In genomic region chr10:130466271-130466997, GRCh38 we compare ENCODE assay signal across 22 cellular contexts.
"Had no signal": no experiment of that assay in that cellular context is flagged by ENCODE, and none has a peak within 500 bp of the region (broad histone marks: within the 10 kb centered on the region; RNA-seq: fewer than 3 reads in every experiment).

No MANE protein-coding gene starts in this region.

- H3K4me3 ChIP-seq: colonic mucosa, left lung, lower lobe of right lung, neural progenitor cell, prostate gland, spleen, tibial artery, upper lobe of right lung had no signal

- H3K9ac ChIP-seq: neural progenitor cell, parathyroid adenoma had no signal

- DNase-seq: colonic mucosa; effector CD8-positive, alpha-beta T cell; islet precursor cell; left lung; lower lobe of right lung; midbrain; occipital lobe; retina; spleen; stimulated activated CD4-positive, alpha-beta T cell treated with anti-CD3 and anti-CD28 coated beads, Interleukin-15, amount 100 ng/mL, for 24 hours; stimulated activated CD4-positive, alpha-beta T cell treated with anti-CD3 and anti-CD28 coated beads, Interleukin-1b, Interleukin-23, amount 100 ng/mL, for 48 hours; stimulated activated CD4-positive, alpha-beta T cell treated with anti-CD3 and anti-CD28 coated beads, Interleukin-4, amount 100 ng/mL, for 24 hours; upper lobe of right lung had no signal

- H3K36me3 ChIP-seq: colonic mucosa, left lung, lower lobe of right lung, neural progenitor cell, prostate gland, spleen, tibial artery, upper lobe of right lung had no signal

- H3K9me3 ChIP-seq: lower lobe of right lung, prostate gland had no signal

- H3K4me1 Mint-ChIP-seq: memory B cell; neural progenitor cell; stimulated activated memory B cell treated with anti-CD40 and anti-IgM and Interleukin-4, amounts not matched to agents 10 μg/mL and 1 μg/mL and 100 μg/mL, for 72 hours had no signal

- H2AFZ ChIP-seq: neural progenitor cell, parathyroid adenoma had no signal

- H3K27ac ChIP-seq: colonic mucosa, left lung, lower lobe of right lung, neural progenitor cell, parathyroid adenoma, prostate gland, spleen, tibial artery, upper lobe of right lung had no signal

- H3K4me2 ChIP-seq: neural progenitor cell had no signal

- H3K27me3 Mint-ChIP-seq: memory B cell; stimulated activated memory B cell treated with anti-CD40 and anti-IgM and Interleukin-4, amounts not matched to agents 10 μg/mL and 1 μg/mL and 100 μg/mL, for 72 hours; stimulated activated naive CD8-positive, alpha-beta T cell treated with anti-CD3 and anti-CD28 coated beads, Interleukin-15, Interleukin-2, amounts not matched to agents 100 ng/mL and 50 ng/mL, for 24 hours had no signal

- H3K4me3 Mint-ChIP-seq: memory B cell; natural killer cell treated with Interleukin-12 subunit alpha and Interleukin-12 subunit beta and Interleukin-15 and Interleukin-18, amount 100 ng/mL, for 72 hours; neural progenitor cell; stimulated activated memory B cell treated with anti-CD40 and anti-IgM and Interleukin-4, amounts not matched to agents 10 μg/mL and 1 μg/mL and 100 μg/mL, for 72 hours; stimulated activated naive CD8-positive, alpha-beta T cell treated with anti-CD3 and anti-CD28 coated beads, Interleukin-15, Interleukin-2, amounts not matched to agents 100 ng/mL and 50 ng/mL, for 24 hours had no signal

- H3K27me3 ChIP-seq: colonic mucosa, neural progenitor cell, spleen, tibial artery, upper lobe of right lung had no signal

- H3K27ac Mint-ChIP-seq: memory B cell; natural killer cell treated with Interleukin-12 subunit alpha and Interleukin-12 subunit beta and Interleukin-15 and Interleukin-18, amount 100 ng/mL, for 72 hours; neural progenitor cell; stimulated activated memory B cell treated with anti-CD40 and anti-IgM and Interleukin-4, amounts not matched to agents 10 μg/mL and 1 μg/mL and 100 μg/mL, for 72 hours; stimulated activated naive CD8-positive, alpha-beta T cell treated with anti-CD3 and anti-CD28 coated beads, Interleukin-15, Interleukin-2, amounts not matched to agents 100 ng/mL and 50 ng/mL, for 24 hours had no signal

- H3K36me3 Mint-ChIP-seq: memory B cell; natural killer cell treated with Interleukin-12 subunit alpha and Interleukin-12 subunit beta and Interleukin-15 and Interleukin-18, amount 100 ng/mL, for 72 hours; neural progenitor cell; stimulated activated memory B cell treated with anti-CD40 and anti-IgM and Interleukin-4, amounts not matched to agents 10 μg/mL and 1 μg/mL and 100 μg/mL, for 72 hours had no signal

- ATAC-seq: left lung; lower lobe of right lung; natural killer cell treated with Interleukin-12 subunit alpha and Interleukin-12 subunit beta and Interleukin-15 and Interleukin-18, amount 100 ng/mL, for 72 hours; sciatic nerve; stimulated activated memory B cell treated with anti-CD40 and anti-IgM and Interleukin-4, amounts not matched to agents 10 μg/mL and 1 μg/mL and 100 μg/mL, for 72 hours; upper lobe of right lung had no signal

- H3K4me1 ChIP-seq: colonic mucosa, left lung, lower lobe of right lung, neural progenitor cell, parathyroid adenoma, prostate gland, spleen, tibial artery, upper lobe of right lung had no signal
